In the genomic region with DNA sequence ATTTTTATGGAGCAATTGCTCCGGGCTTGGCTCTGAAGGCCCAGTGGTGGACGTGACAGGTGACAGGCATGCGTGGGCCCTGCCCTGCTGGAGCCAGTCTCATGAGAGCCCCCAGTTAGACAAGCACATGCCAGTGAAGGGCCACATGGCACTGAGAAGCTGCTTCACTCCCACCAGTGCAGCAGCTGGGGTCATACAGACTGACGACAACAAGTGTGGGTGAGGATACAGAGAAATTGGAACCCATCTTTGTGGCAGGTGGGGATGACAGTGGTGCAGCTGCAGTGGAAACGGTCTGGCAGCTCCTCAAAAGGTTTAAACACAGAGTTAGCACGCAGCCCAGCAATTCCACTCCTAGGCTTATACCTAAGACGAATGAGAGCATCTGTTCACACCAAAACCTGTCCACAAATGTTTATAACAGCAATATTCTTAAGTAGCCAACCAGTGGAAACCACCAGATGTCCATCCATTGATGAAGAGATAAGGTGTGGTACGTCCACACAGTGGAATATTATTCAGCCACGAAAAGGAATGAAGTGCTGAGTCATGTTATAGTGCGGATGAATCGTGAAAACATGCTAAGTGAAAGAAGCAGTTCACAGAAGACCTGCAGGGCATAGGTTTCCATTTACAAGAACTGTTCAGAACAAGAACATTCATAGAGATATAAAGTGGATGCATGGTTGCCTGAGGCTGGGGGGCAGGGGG, we compare ENCODE assay signal across 2 cellular contexts.
TF ChIP-seq lines count a peak whose summit lies in the region.

No MANE protein-coding gene starts in this region.

TF ChIP-seq in K562, 482 proteins besides CTCF, POLR2A, EP300 and RAD21:
- peak; percentile 61; the same call in 1 of the 2 replicates for TF ChIP-seq CBX1 (IDR thresholded peaks at IDR 0.05; ENCODE audit: low read depth)
- peak; percentile 97 for TF ChIP-seq NFE2 (IDR thresholded peaks at IDR 0.05; ENCODE audit: low read depth)
- peak; percentile 55; the same call in 1 of the 2 replicates for TF ChIP-seq ZNF24 (IDR thresholded peaks at IDR 0.05)
- TF ChIP-seq BACH1 (tag; IDR thresholded peaks at IDR 0.05), result peak; percentile 95
- TF ChIP-seq RCOR1 (IDR thresholded peaks at IDR 0.05; ENCODE audit: borderline replicate concordance in 1 of 2, low read depth in 2 of 2, low read length in 2 of 2), result peak in 1 of 2 experiments; percentile 58; a peak in 1 of 4 replicates
- peak; percentile 58; the same call in 1 of the 2 replicates for TF ChIP-seq HDAC2 (IDR thresholded peaks at IDR 0.05)
- TF ChIP-seq ZNF140 (CRISPR knock-in tag; IDR thresholded peaks at IDR 0.05), result no peak
- TF ChIP-seq ZNF146 (CRISPR knock-in tag; IDR thresholded peaks at IDR 0.05; ENCODE audit: unreplicated experiment), result peak; percentile 100
- TF ChIP-seq MAFF (IDR thresholded peaks at IDR 0.05; ENCODE audit: low read length), result peak; percentile 93
- TF ChIP-seq FOXJ3 (CRISPR knock-in tag; IDR thresholded peaks at IDR 0.05), result no peak
- TF ChIP-seq, protein P1, sequence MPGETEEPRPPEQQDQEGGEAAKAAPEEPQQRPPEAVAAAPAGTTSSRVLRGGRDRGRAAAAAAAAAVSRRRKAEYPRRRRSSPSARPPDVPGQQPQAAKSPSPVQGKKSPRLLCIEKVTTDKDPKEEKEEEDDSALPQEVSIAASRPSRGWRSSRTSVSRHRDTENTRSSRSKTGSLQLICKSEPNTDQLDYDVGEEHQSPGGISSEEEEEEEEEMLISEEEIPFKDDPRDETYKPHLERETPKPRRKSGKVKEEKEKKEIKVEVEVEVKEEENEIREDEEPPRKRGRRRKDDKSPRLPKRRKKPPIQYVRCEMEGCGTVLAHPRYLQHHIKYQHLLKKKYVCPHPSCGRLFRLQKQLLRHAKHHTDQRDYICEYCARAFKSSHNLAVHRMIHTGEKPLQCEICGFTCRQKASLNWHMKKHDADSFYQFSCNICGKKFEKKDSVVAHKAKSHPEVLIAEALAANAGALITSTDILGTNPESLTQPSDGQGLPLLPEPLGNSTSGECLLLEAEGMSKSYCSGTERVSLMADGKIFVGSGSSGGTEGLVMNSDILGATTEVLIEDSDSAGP (CRISPR knock-in tag; IDR thresholded peaks at IDR 0.05), result no peak
- no peak for TF ChIP-seq ZNF134 (CRISPR knock-in tag; conservative IDR thresholded peaks at IDR 0.05)
- peak; percentile 95 for TF ChIP-seq BCOR (IDR thresholded peaks at IDR 0.05)
- peak in 1 of 2 experiments; percentile 19; a peak in 1 of 4 replicates for TF ChIP-seq HDAC1 (IDR thresholded peaks at IDR 0.05)
- TF ChIP-seq NFE2L1 (tag; IDR thresholded peaks at IDR 0.05; ENCODE audit: borderline replicate concordance, low read depth), result peak; percentile 73; the same call in 1 of the 2 replicates
- peak; percentile 87 for TF ChIP-seq ADNP (tag; IDR thresholded peaks at IDR 0.05)
- no peak for TF ChIP-seq GABPB2 (CRISPR knock-in tag; conservative IDR thresholded peaks at IDR 0.05)
- peak; percentile 31; the same call in 1 of the 2 replicates for TF ChIP-seq CBX5 (IDR thresholded peaks at IDR 0.05; ENCODE audit: borderline replicate concordance, low read depth)
- peak; percentile 64 for TF ChIP-seq GATA2 (CRISPR knock-in tag; IDR thresholded peaks at IDR 0.05)
- TF ChIP-seq KDM1A (IDR thresholded peaks at IDR 0.05), result peak; percentile 78 to 89
- peak; percentile 88 for TF ChIP-seq MAFK (IDR thresholded peaks at IDR 0.05; ENCODE audit: low read length)
- TF ChIP-seq CBFA2T3 (IDR thresholded peaks at IDR 0.05), result 0 out of 2 replicates have a peak, but pooled peaks have one; percentile 9
- TF ChIP-seq RBM25 (IDR thresholded peaks at IDR 0.05; ENCODE audit: low read depth, low read length, severe bottlenecking), result peak; percentile 87
- peak; percentile 11; the same call in 1 of the 2 replicates for TF ChIP-seq NFIC (IDR thresholded peaks at IDR 0.05)
- peak; percentile 74 to 77 for TF ChIP-seq TRIM24 (IDR thresholded peaks at IDR 0.05)
- peak; percentile 95 for TF ChIP-seq MAFG (tag; conservative IDR thresholded peaks at IDR 0.05)
- TF ChIP-seq XRCC3 (IDR thresholded peaks at IDR 0.05), result 0 out of 2 replicates have a peak, but pooled peaks have one; percentile 25
- no peak for TF ChIP-seq TOE1 (IDR thresholded peaks at IDR 0.05; ENCODE audit: borderline replicate concordance)
- TF ChIP-seq TOE1 (CRISPR knock-in tag; IDR thresholded peaks at IDR 0.05; ENCODE audit: borderline replicate concordance, low read depth), result no peak
- TF ChIP-seq MTA2 (IDR thresholded peaks at IDR 0.05; ENCODE audit: low read depth), result no peak
- TF ChIP-seq ZNF316 (IDR thresholded peaks at IDR 0.05), result peak; percentile 96
- TF ChIP-seq CBX3 (IDR thresholded peaks at IDR 0.05; ENCODE audit: borderline replicate concordance in 1 of 2, low read length in 2 of 2), result peak in 1 of 2 experiments; percentile 92; a peak in 2 of 3 replicates
- TF ChIP-seq SMARCA5 (IDR thresholded peaks at IDR 0.05), result peak; percentile 78
- TF ChIP-seq GTF2F1 (IDR thresholded peaks at IDR 0.05; ENCODE audit: low read depth, low read length), result no peak
- peak; percentile 82 for TF ChIP-seq TRIM28 (IDR thresholded peaks at IDR 0.05)
- peak; percentile 89 for TF ChIP-seq C11orf30 (IDR thresholded peaks at IDR 0.05; ENCODE audit: low read depth)

TF ChIP-seq in HEK293T, 16 proteins besides CTCF, POLR2A, EP300 and RAD21:
- TF ChIP-seq TARDBP (IDR thresholded peaks at IDR 0.05) (no peak), L3MBTL2 (conservative IDR thresholded peaks at IDR 0.05) (no peak), CTBP1 (IDR thresholded peaks at IDR 0.05; ENCODE audit: borderline replicate concordance) (no peak), BHLHE40 (IDR thresholded peaks at IDR 0.05; ENCODE audit: borderline replicate concordance) (no peak), HDGF (IDR thresholded peaks at IDR 0.05; ENCODE audit: borderline replicate concordance) (no peak), FOXA1 (IDR thresholded peaks at IDR 0.05) (no peak), SUZ12 (IDR thresholded peaks at IDR 0.05) (no peak), FOXM1 (IDR thresholded peaks at IDR 0.05; ENCODE audit: borderline replicate concordance) (no peak), ZNF384 (IDR thresholded peaks at IDR 0.05) (no peak), ARNT (IDR thresholded peaks at IDR 0.05) (no peak), NFRKB (IDR thresholded peaks at IDR 0.05) (no peak), FOXK2 (IDR thresholded peaks at IDR 0.05) (no peak)
- TF ChIP-seq, protein P2, sequence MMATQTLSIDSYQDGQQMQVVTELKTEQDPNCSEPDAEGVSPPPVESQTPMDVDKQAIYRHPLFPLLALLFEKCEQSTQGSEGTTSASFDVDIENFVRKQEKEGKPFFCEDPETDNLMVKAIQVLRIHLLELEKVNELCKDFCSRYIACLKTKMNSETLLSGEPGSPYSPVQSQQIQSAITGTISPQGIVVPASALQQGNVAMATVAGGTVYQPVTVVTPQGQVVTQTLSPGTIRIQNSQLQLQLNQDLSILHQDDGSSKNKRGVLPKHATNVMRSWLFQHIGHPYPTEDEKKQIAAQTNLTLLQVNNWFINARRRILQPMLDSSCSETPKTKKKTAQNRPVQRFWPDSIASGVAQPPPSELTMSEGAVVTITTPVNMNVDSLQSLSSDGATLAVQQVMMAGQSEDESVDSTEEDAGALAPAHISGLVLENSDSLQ (IDR thresholded peaks at IDR 0.05), result no peak
TF ChIP-seq in HEK293T: peak in this region for 0.
